18 cellular contexts compared by ENCODE assay signal in the genomic region with DNA sequence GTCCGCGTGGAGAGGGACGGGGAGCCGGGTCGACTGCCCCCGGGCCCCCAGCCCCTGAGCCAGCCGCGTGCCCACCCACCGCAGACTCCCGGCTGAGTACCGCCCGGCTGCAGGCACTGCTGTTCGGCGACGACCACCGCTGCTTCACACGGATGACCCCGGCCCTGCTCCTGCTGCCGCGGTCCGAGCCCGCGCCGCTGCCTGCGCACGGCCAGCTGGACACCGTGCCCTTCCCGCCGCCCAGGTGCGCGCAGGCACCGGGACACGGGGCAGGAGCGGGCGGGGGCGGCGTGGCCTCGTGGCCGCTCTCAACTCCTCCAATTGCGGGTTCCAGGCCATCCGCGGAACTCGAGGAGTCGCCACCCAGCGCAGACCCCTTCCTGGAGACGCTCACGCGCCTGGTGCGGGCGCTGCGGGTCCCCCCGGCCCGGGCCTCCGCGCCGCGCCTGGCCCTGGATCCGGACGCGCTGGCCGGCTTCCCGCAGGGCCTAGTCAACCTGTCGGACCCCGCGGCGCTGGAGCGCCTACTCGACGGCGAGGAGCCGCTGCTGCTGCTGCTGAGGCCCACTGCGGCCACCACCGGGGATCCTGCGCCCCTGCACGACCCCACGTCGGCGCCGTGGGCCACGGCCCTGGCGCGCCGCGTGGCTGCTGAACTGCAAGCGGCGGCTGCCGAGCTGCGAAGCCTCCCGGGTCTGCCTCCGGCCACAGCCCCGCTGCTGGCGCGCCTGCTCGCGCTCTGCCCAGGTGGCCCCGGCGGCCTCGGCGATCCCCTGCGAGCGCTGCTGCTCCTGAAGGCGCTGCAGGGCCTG. TPM values are rescaled to one million over a fixed set of nuclear protein-coding genes. Genes with fewer than 3 reads are reported as not detected.
DNase-seq lines count a peak whose midpoint lies in the region; ATAC-seq, FAIRE-seq and TF ChIP-seq lines count a peak whose summit lies in the region.
"Had no signal": no experiment of that assay in that cellular context is flagged by ENCODE, and none has a peak within 500 bp of the region (broad histone marks: within the 10 kb centered on the region; RNA-seq: fewer than 3 reads in every experiment).

No MANE protein-coding gene starts in this region.

- no peak overlapping the region for H2BK120ac ChIP-seq in mesenchymal stem cell (ENCODE audit: low read depth, low read length)

- H3K9me3 ChIP-seq in astrocyte (ENCODE audit: insufficient read depth, low read depth, low read length), result no peaks in the 10 kb centered on the region
- no peaks in the 10 kb centered on the region for H3K9me3 ChIP-seq in mesenchymal stem cell (ENCODE audit: control insufficient read depth, low read length)

- peaks cover 59% of the 10 kb centered on the region for H4K20me1 ChIP-seq in astrocyte (ENCODE audit: insufficient read depth, low read length)

- H3K27me3 ChIP-seq in astrocyte (ENCODE audit: insufficient read depth, low read length) (peaks cover 22% of the 10 kb centered on the region), mesenchymal stem cell (ENCODE audit: control insufficient read depth in 1 of 2, insufficient read depth in 1 of 2, low read length in 2 of 2) (peaks cover 10 to 48% of the 10 kb centered on the region in 2 experiments)

- H3K36me3 Mint-ChIP-seq in astrocyte (ENCODE audit: low read depth, unreplicated experiment) (peaks cover 1% of the 10 kb centered on the region), mesothelial cell of epicardium (peaks cover 2% of the 10 kb centered on the region), chondrocyte (ENCODE audit: low read depth) (no peaks in the 10 kb centered on the region)

- no peak overlapping the region for H2BK15ac ChIP-seq in mesenchymal stem cell (ENCODE audit: low read depth, poor library complexity, severe bottlenecking)

- TF ChIP-seq CTCF in astrocyte (IDR thresholded peaks at IDR 0.05; ENCODE audit: insufficient read depth, low read depth, low read length), result no peak
- no peak for TF ChIP-seq CTCF in mesothelial cell of epicardium (IDR thresholded peaks at IDR 0.05; ENCODE audit: unreplicated experiment)
- TF ChIP-seq CTCF in chondrocyte (IDR thresholded peaks at IDR 0.05), result no peak

- no peak overlapping the region for H3K18ac ChIP-seq in mesenchymal stem cell (ENCODE audit: low read depth in 1 of 2, low read length in 2 of 2)

- H3K14ac ChIP-seq in mesenchymal stem cell (ENCODE audit: low read length in 2 of 2), result no peak overlapping the region

- H3K79me2 ChIP-seq in astrocyte (ENCODE audit: insufficient read depth, low read length), result peaks cover 4% of the 10 kb centered on the region

- H4K8ac ChIP-seq in mesenchymal stem cell (ENCODE audit: low read length), result no peak overlapping the region

- H3K4me3 ChIP-seq in astrocyte (ENCODE audit: insufficient read depth, low read depth, low read length), result no peak overlapping the region
- H3K4me3 ChIP-seq in mesenchymal stem cell (ENCODE audit: insufficient read depth in 1 of 2, low read depth in 1 of 2, low read length in 2 of 2), result no peak overlapping the region

- H3K4me3 Mint-ChIP-seq in astrocyte (ENCODE audit: unreplicated experiment) (no peak overlapping the region), mesothelial cell of epicardium (no peak overlapping the region), chondrocyte (ENCODE audit: unreplicated experiment) (no peak overlapping the region)
- H3K4me3 Mint-ChIP-seq: H9 had no signal

- H2AFZ ChIP-seq in astrocyte (ENCODE audit: low read depth, low read length), result no peak overlapping the region
- no peak overlapping the region for H2AFZ ChIP-seq in mesenchymal stem cell (ENCODE audit: low read depth, low read length)

- no peak overlapping the region for H2BK5ac ChIP-seq in mesenchymal stem cell (ENCODE audit: low read depth, low read length, poor library complexity, severe bottlenecking)

- WGBS in mesenchymal stem cell, result 97% methylated on average over 87 of the region's 102 CpGs

- H3K4ac ChIP-seq in mesenchymal stem cell (ENCODE audit: low read depth in 1 of 2, low read length in 2 of 2), result no peak overlapping the region

- H2BK12ac ChIP-seq in mesenchymal stem cell (ENCODE audit: low read length in 2 of 2), result no peak overlapping the region

- no peaks in the 10 kb centered on the region for H3K4me1 Mint-ChIP-seq in astrocyte (ENCODE audit: low read depth, unreplicated experiment)
- H3K4me1 Mint-ChIP-seq in mesothelial cell of epicardium, result peaks cover 3% of the 10 kb centered on the region
- H3K4me1 Mint-ChIP-seq in chondrocyte (ENCODE audit: low read depth), result peaks cover 3% of the 10 kb centered on the region

- DNase-seq in stimulated activated CD4-positive, alpha-beta T cell treated with anti-CD3 and anti-CD28 coated beads, Interleukin-15, amount 100 ng/mL, for 24 hours, result peak; percentile 48
- no peak for DNase-seq in stimulated activated CD4-positive, alpha-beta T cell treated with anti-CD3 and anti-CD28 coated beads, Interleukin-4, amount 100 ng/mL, for 1 hour
- DNase-seq in astrocyte (ENCODE audit: low read depth) (no peak), mesenchymal stem cell (no peak), mesothelial cell of epicardium (ENCODE audit: low spot score in 2 of 2, unreplicated experiment in 2 of 2) (no peak), head of caudate nucleus (no peak), chondrocyte (ENCODE audit: low spot score) (no peak)
- DNase-seq: activated CD4-positive, alpha-beta T cell treated with anti-CD3 and anti-CD28 coated beads, Interleukin-2, amount 50 U/mL, for 1 hour; amygdala; C1 segment of cervical spinal cord; cortex of kidney; DMS79; H9; hypothalamus; SIG-M5 had no signal

- FAIRE-seq in astrocyte (lab: Jason Lieb, UNC), result no peak

- peaks cover 14% of the 10 kb centered on the region for H3K79me1 ChIP-seq in mesenchymal stem cell (replicated peaks; ENCODE audit: low read length, poor library complexity, severe bottlenecking)

- ATAC-seq in GM21786 (IDR thresholded peaks at IDR 0.05; ENCODE audit: unreplicated experiment), result no peak

- H3K23ac ChIP-seq in mesenchymal stem cell (ENCODE audit: low read length in 2 of 2), result no peak overlapping the region

- H3K4me2 ChIP-seq in astrocyte (ENCODE audit: low read length) (peak overlapping the region; percentile 30), mesenchymal stem cell (ENCODE audit: low read length, poor library complexity, severe bottlenecking) (no peak overlapping the region)

- H3K27me3 Mint-ChIP-seq in astrocyte (ENCODE audit: low read depth, unreplicated experiment), result peaks cover 3% of the 10 kb centered on the region
- H3K27me3 Mint-ChIP-seq in mesothelial cell of epicardium (ENCODE audit: low read depth), result peaks cover 17% of the 10 kb centered on the region
- H3K27me3 Mint-ChIP-seq in chondrocyte (ENCODE audit: low read depth), result no peaks in the 10 kb centered on the region
- H3K27me3 Mint-ChIP-seq: stimulated activated naive CD8-positive, alpha-beta T cell treated with anti-CD3 and anti-CD28 coated beads, Interleukin-15, Interleukin-2, amounts not matched to agents 100 ng/mL and 50 ng/mL, for 24 hours had no signal

- H3K4me1 ChIP-seq in astrocyte (ENCODE audit: insufficient read depth, low read length) (peaks cover 7% of the 10 kb centered on the region), mesenchymal stem cell (ENCODE audit: control insufficient read depth, insufficient read depth, low read depth, low read length) (peaks cover 24% of the 10 kb centered on the region)

- no peak overlapping the region for H3K27ac ChIP-seq in astrocyte (ENCODE audit: low read depth, low read length)
- no peak overlapping the region for H3K27ac ChIP-seq in mesenchymal stem cell (ENCODE audit: low read length, poor library complexity, severe bottlenecking)

- H2AK5ac ChIP-seq in mesenchymal stem cell (ENCODE audit: low read length, severe bottlenecking), result no peak overlapping the region

- H4K91ac ChIP-seq in mesenchymal stem cell (ENCODE audit: low read length), result peak overlapping the region; percentile 16

- intact Hi-C loops in head of caudate nucleus (cut with DNase I), result no loop called here

- H3K9ac ChIP-seq in astrocyte (ENCODE audit: low read length) (no peak overlapping the region), mesenchymal stem cell (ENCODE audit: low read length) (no peak overlapping the region)

- H3K36me3 ChIP-seq in astrocyte (ENCODE audit: insufficient read depth, low read length) (peaks cover 3% of the 10 kb centered on the region), mesenchymal stem cell (ENCODE audit: control insufficient read depth in 1 of 2, insufficient read depth in 2 of 2, low read depth in 1 of 2, low read length in 2 of 2) (peaks cover 26 to 67% of the 10 kb centered on the region in 2 experiments)

- H3K9me3 Mint-ChIP-seq in astrocyte (ENCODE audit: unreplicated experiment), result no peaks in the 10 kb centered on the region
- no peaks in the 10 kb centered on the region for H3K9me3 Mint-ChIP-seq in mesothelial cell of epicardium
- no peaks in the 10 kb centered on the region for H3K9me3 Mint-ChIP-seq in chondrocyte (ENCODE audit: low read depth)
- H3K9me3 Mint-ChIP-seq: H9; stimulated activated naive CD8-positive, alpha-beta T cell treated with anti-CD3 and anti-CD28 coated beads, Interleukin-15, Interleukin-2, amounts not matched to agents 100 ng/mL and 50 ng/mL, for 24 hours had no signal

- H3K27ac Mint-ChIP-seq in astrocyte (ENCODE audit: unreplicated experiment) (no peak overlapping the region), mesothelial cell of epicardium (no peak overlapping the region), chondrocyte (ENCODE audit: unreplicated experiment) (no peak overlapping the region)
- H3K27ac Mint-ChIP-seq: H9; stimulated activated naive CD8-positive, alpha-beta T cell treated with anti-CD3 and anti-CD28 coated beads, Interleukin-15, Interleukin-2, amounts not matched to agents 100 ng/mL and 50 ng/mL, for 24 hours had no signal

RNA-seq across cellular contexts. Expression of a gene that starts 1.8 kb away (rescaled TPM):
- total RNA-seq in astrocyte (3.5 and 4.6 TPM in 2 replicates), mesothelial cell of epicardium (42.4 to 50.1 TPM (median 44.5 TPM) in 3 replicates), chondrocyte (10.2 to 18.8 TPM (median 10.8 TPM) in 3 replicates)
- polyA plus RNA-seq in mesenchymal stem cell (2013, experiment 1 of 2), result 3.1 TPM
- 3.1 TPM for polyA plus RNA-seq in mesenchymal stem cell (2013, experiment 2 of 2)

RNA-seq across cellular contexts. Expression of a gene that starts 5.2 kb away (rescaled TPM):
- total RNA-seq in astrocyte (0.36 and 1.3 TPM in 2 replicates), mesothelial cell of epicardium (0.80 TPM in 1 of 3 replicates, not detected in the others), chondrocyte (0.42 to 0.51 TPM in 2 of 3 replicates, not detected in the other)
- polyA plus RNA-seq in mesenchymal stem cell (2013, experiment 1 of 2), result 0.17 TPM
- 0.10 TPM for polyA plus RNA-seq in mesenchymal stem cell (2013, experiment 2 of 2)

RNA-seq across cellular contexts. Expression of a gene that starts 14.3 kb away (rescaled TPM):
- total RNA-seq in astrocyte, result 76.6 and 83.2 TPM in 2 replicates
- 66.8 TPM for polyA plus RNA-seq in mesenchymal stem cell (2013, experiment 1 of 2)
- polyA plus RNA-seq in mesenchymal stem cell (2013, experiment 2 of 2), result 60.7 TPM
- 142 to 156 TPM (median 146 TPM) in 3 replicates for total RNA-seq in mesothelial cell of epicardium
- total RNA-seq in chondrocyte, result 71.2 to 81.5 TPM (median 74.9 TPM) in 3 replicates

RNA-seq across cellular contexts. Expression of a gene that starts 14.8 kb away (rescaled TPM):
- total RNA-seq in astrocyte (69.9 and 78.3 TPM in 2 replicates), mesothelial cell of epicardium (73.4 to 75.6 TPM (median 73.8 TPM) in 3 replicates), chondrocyte (36.6 to 45.4 TPM (median 42.4 TPM) in 3 replicates)
- polyA plus RNA-seq in mesenchymal stem cell (2013, experiment 1 of 2), result 53.7 TPM
- 52.9 TPM for polyA plus RNA-seq in mesenchymal stem cell (2013, experiment 2 of 2)

RNA-seq across cellular contexts. Expression of a gene that starts 31.0 kb away (rescaled TPM):
- total RNA-seq in astrocyte (0.18 TPM in 1 of 2 replicates, not detected in the other), mesothelial cell of epicardium (0.11 TPM in 1 of 3 replicates, not detected in the others), chondrocyte (0.31 to 0.50 TPM (median 0.38 TPM) in 3 replicates)
- 0.75 TPM for polyA plus RNA-seq in mesenchymal stem cell (2013, experiment 1 of 2)
- polyA plus RNA-seq in mesenchymal stem cell (2013, experiment 2 of 2), result 0.88 TPM
- total RNA-seq: H9, skeletal muscle tissue had no signal
